In genomic region chr19:5711025-5711424, GRCh38 we compare ENCODE assay signal across 21 cellular contexts. TPM values are rescaled to one million over a fixed set of nuclear protein-coding genes. Genes with fewer than 3 reads are reported as not detected.
DNase-seq lines count a peak whose midpoint lies in the region; ATAC-seq, FAIRE-seq and TF ChIP-seq lines count a peak whose summit lies in the region.
"Had no signal": no experiment of that assay in that cellular context is flagged by ENCODE, and none has a peak within 500 bp of the region (broad histone marks: within the 10 kb centered on the region; RNA-seq: fewer than 3 reads in every experiment).

No MANE protein-coding gene starts in this region.

- H3K23ac ChIP-seq in trophoblast cell (ENCODE audit: low read length), result no peak overlapping the region

- RAD21 ChIA-PET in GM12878 (lab: Charles Lee; ENCODE audit: unreplicated experiment), result no interaction called here

- no peak overlapping the region for H3K14ac ChIP-seq in trophoblast cell (ENCODE audit: low read length)

- no peaks in the 10 kb centered on the region for H3K9me3 Mint-ChIP-seq in activated CD8-positive, alpha-beta T cell treated with anti-CD3 and anti-CD28 coated beads, Interleukin-2, amount 10 ng/mL, durations not matched to agents 7 days and 5 days (ENCODE audit: insufficient read depth)
- H3K9me3 Mint-ChIP-seq in activated CD8-positive, alpha-beta T cell treated with anti-CD3 and anti-CD28 coated beads for 36 hours, result no peaks in the 10 kb centered on the region
- H3K9me3 Mint-ChIP-seq: CD4-positive, alpha-beta T cell; HFFc6; IgD-negative memory B cell had no signal

- no peak for TF ChIP-seq RAD21 in GM12878 (IDR thresholded peaks at IDR 0.05; ENCODE audit: insufficient read depth, low read depth, low read length)

- H3K27me3 Mint-ChIP-seq in activated CD8-positive, alpha-beta T cell treated with anti-CD3 and anti-CD28 coated beads, Interleukin-2, amount 10 ng/mL, durations not matched to agents 7 days and 5 days (ENCODE audit: low read depth), result no peaks in the 10 kb centered on the region
- H3K27me3 Mint-ChIP-seq in activated CD8-positive, alpha-beta T cell treated with anti-CD3 and anti-CD28 coated beads for 36 hours, result no peaks in the 10 kb centered on the region
- H3K27me3 Mint-ChIP-seq: CD4-positive, alpha-beta T cell; IgD-negative memory B cell had no signal

- CTCF ChIA-PET in activated CD8-positive, alpha-beta T cell treated with anti-CD3 and anti-CD28 coated beads, Interleukin-2, amount 10 ng/mL, durations not matched to agents 7 days and 5 days (lab: Charles Lee), result interaction anchor here (2.2 kb wide), 1 partner anchor 24 kb away, joined by 12 read pairs; no protein-coding TSS in a partner anchor
- CTCF ChIA-PET in activated CD8-positive, alpha-beta T cell treated with anti-CD3 and anti-CD28 coated beads for 36 hours (lab: Charles Lee), result interaction anchor here (1.9 kb wide), 1 partner anchor 11 kb away, joined by 6 read pairs; no protein-coding TSS in a partner anchor
- CTCF ChIA-PET in GM12878 (lab: Yijun Ruan, JAX), result no interaction called here

- no peak overlapping the region for H3K4me2 ChIP-seq in GM12878 (ENCODE audit: control insufficient read depth, insufficient read depth)
- no peak overlapping the region for H3K4me2 ChIP-seq in trophoblast cell (ENCODE audit: low read length)
- H3K4me2 ChIP-seq: A549 had no signal

- peaks cover 6% of the 10 kb centered on the region for H3K4me1 Mint-ChIP-seq in activated CD8-positive, alpha-beta T cell treated with anti-CD3 and anti-CD28 coated beads, Interleukin-2, amount 10 ng/mL, durations not matched to agents 7 days and 5 days (ENCODE audit: low read depth)
- H3K4me1 Mint-ChIP-seq in activated CD8-positive, alpha-beta T cell treated with anti-CD3 and anti-CD28 coated beads for 36 hours (ENCODE audit: low read depth), result peaks cover 6% of the 10 kb centered on the region
- H3K4me1 Mint-ChIP-seq: IgD-negative memory B cell had no signal

- TF ChIP-seq CTCF in activated CD8-positive, alpha-beta T cell treated with anti-CD3 and anti-CD28 coated beads for 36 hours (IDR thresholded peaks at IDR 0.05), result no peak
- TF ChIP-seq CTCF in GM12878 (IDR thresholded peaks at IDR 0.05 in 2 of 3, conservative IDR thresholded peaks at IDR 0.05 in 1 of 3; ENCODE audit: control insufficient read depth in 2 of 3, extremely low read depth in 1 of 3, insufficient read depth in 1 of 3, low read depth in 3 of 3, low read length in 3 of 3), result no peak

- TF ChIP-seq EP300 in GM12878 (IDR thresholded peaks at IDR 0.05; ENCODE audit: borderline replicate concordance in 1 of 2, control insufficient read depth in 1 of 2, low read depth in 2 of 2, low read length in 2 of 2), result no peak

- peaks cover 41% of the 10 kb centered on the region for H3K36me3 Mint-ChIP-seq in activated CD8-positive, alpha-beta T cell treated with anti-CD3 and anti-CD28 coated beads, Interleukin-2, amount 10 ng/mL, durations not matched to agents 7 days and 5 days (ENCODE audit: low read depth)
- peaks cover 51% of the 10 kb centered on the region for H3K36me3 Mint-ChIP-seq in activated CD8-positive, alpha-beta T cell treated with anti-CD3 and anti-CD28 coated beads for 36 hours (ENCODE audit: low read depth)

- SMC1A ChIA-PET in GM12878 (lab: Charles Lee; ENCODE audit: uncharacterized antibody, unreplicated experiment), result no interaction called here

- H2BK12ac ChIP-seq in trophoblast cell (ENCODE audit: low read length), result no peak overlapping the region

- 95% methylated on average over 7 of the region's 8 CpGs for WGBS in GM12878 (ENCODE audit: insufficient coverage, insufficient replicate concordance, low lambda C conversion rate, missing lambda C conversion rate)
- WGBS in trophoblast cell (ENCODE audit: extremely low coverage, insufficient coverage, insufficient read length), result no CpG with 5 or more reads among the region's 8 CpGs

- no peak overlapping the region for H3K4me3 ChIP-seq in GM12878
- H3K4me3 ChIP-seq in trophoblast cell (ENCODE audit: low read depth, low read length), result no peak overlapping the region
- H3K4me3 ChIP-seq: A549, GM23248 had no signal

- TF ChIP-seq POLR2A in GM12878 (IDR thresholded peaks at IDR 0.05; ENCODE audit: low read depth, low read length), result peak; percentile 50; the same call in 1 of the 2 replicates

- H3K4ac ChIP-seq in trophoblast cell (ENCODE audit: low read depth, low read length), result no peak overlapping the region

- H3K79me1 ChIP-seq in trophoblast cell (ENCODE audit: low read length), result no peaks in the 10 kb centered on the region

- H3K4me3 Mint-ChIP-seq in activated CD8-positive, alpha-beta T cell treated with anti-CD3 and anti-CD28 coated beads, Interleukin-2, amount 10 ng/mL, durations not matched to agents 7 days and 5 days, result no peak overlapping the region
- no peak overlapping the region for H3K4me3 Mint-ChIP-seq in activated CD8-positive, alpha-beta T cell treated with anti-CD3 and anti-CD28 coated beads for 36 hours
- H3K4me3 Mint-ChIP-seq: CD4-positive, alpha-beta T cell; HFFc6; IgD-negative memory B cell had no signal

- H3K27me3 ChIP-seq in GM12878 (replicated peaks in 1 of 2; ENCODE audit: control insufficient read depth in 2 of 2, insufficient read depth in 2 of 2, low read length in 1 of 2) (no peaks in the 10 kb centered on the region), trophoblast cell (ENCODE audit: insufficient read depth, low read length) (no peaks in the 10 kb centered on the region)

- POLR2A ChIA-PET in activated CD8-positive, alpha-beta T cell treated with anti-CD3 and anti-CD28 coated beads, Interleukin-2, amount 10 ng/mL, durations not matched to agents 7 days and 5 days (lab: Charles Lee), result no interaction called here
- POLR2A ChIA-PET in activated CD8-positive, alpha-beta T cell treated with anti-CD3 and anti-CD28 coated beads for 36 hours (lab: Charles Lee), result interaction anchor here (1.0 to 18.8 kb wide), 3 partner anchors 9 to 72 kb away, joined by 3 to 516 read pairs (median 6); partner anchors contain the start of genes CATSPERD, HSD11B1L, LONP1 and RPL36
- POLR2A ChIA-PET in GM12878 (lab: Charles Lee), result no interaction called here

- H3K79me2 ChIP-seq in GM12878 (ENCODE audit: control insufficient read depth, insufficient read depth, low read length) (peaks cover 10% of the 10 kb centered on the region), trophoblast cell (ENCODE audit: control insufficient read depth, insufficient read depth, low read length, poor library complexity) (no peaks in the 10 kb centered on the region)

- FAIRE-seq in GM12878 (lab: Jason Lieb, UNC), result no peak
- FAIRE-seq: A549, HTR-8/SVneo had no signal

- H3K9ac ChIP-seq in GM12878 (ENCODE audit: control insufficient read depth, insufficient read depth, low read length) (no peak overlapping the region), trophoblast cell (ENCODE audit: low read length) (no peak overlapping the region)
- H3K9ac ChIP-seq: GM23248 had no signal

- peak overlapping the region; percentile 60 for H4K12ac ChIP-seq in trophoblast cell (ENCODE audit: low read depth, low read length)

- H4K20me1 ChIP-seq in GM12878 (ENCODE audit: control insufficient read depth, insufficient read depth), result 0 out of 2 replicates have a peak, but pooled peaks cover 3% of the 10 kb centered on the region

- intact Hi-C loops in activated CD8-positive, alpha-beta T cell treated with anti-CD3 and anti-CD28 coated beads for 36 hours (cut with micrococcal nuclease), result no loop called here
- intact Hi-C loops in GM12878 (cut with micrococcal nuclease; ENCODE audit: unreplicated experiment), result no loop called here

- H3K4me1 ChIP-seq in GM12878 (ENCODE audit: control insufficient read depth, insufficient read depth, low read length) (no peaks in the 10 kb centered on the region), trophoblast cell (ENCODE audit: control insufficient read depth in 1 of 2, insufficient read depth in 2 of 2, low read length in 2 of 2) (no peaks in the 10 kb centered on the region)
- H3K4me1 ChIP-seq: A549 had no signal

- H3K27ac ChIP-seq in GM12878 (ENCODE audit: control insufficient read depth, insufficient read depth), result no peak overlapping the region
- no peak overlapping the region for H3K27ac ChIP-seq in trophoblast cell (ENCODE audit: low read depth, low read length)
- H3K27ac ChIP-seq: 22Rv1, A549, C4-2B, GM23248 had no signal

- no peak overlapping the region for H3K27ac Mint-ChIP-seq in activated CD8-positive, alpha-beta T cell treated with anti-CD3 and anti-CD28 coated beads, Interleukin-2, amount 10 ng/mL, durations not matched to agents 7 days and 5 days
- H3K27ac Mint-ChIP-seq in activated CD8-positive, alpha-beta T cell treated with anti-CD3 and anti-CD28 coated beads for 36 hours, result no peak overlapping the region
- H3K27ac Mint-ChIP-seq: CD4-positive, alpha-beta T cell; HFFc6; IgD-negative memory B cell had no signal

- H2BK120ac ChIP-seq in trophoblast cell (ENCODE audit: insufficient read depth, low read length, poor library complexity), result no peak overlapping the region

- no peak for DNase-seq in activated CD8-positive, alpha-beta T cell treated with anti-CD3 and anti-CD28 coated beads, Interleukin-2, amount 10 ng/mL, durations not matched to agents 7 days and 5 days
- DNase-seq in activated CD8-positive, alpha-beta T cell treated with anti-CD3 and anti-CD28 coated beads for 36 hours, result no peak
- DNase-seq in GM12878 (ENCODE audit: low read depth, low spot score), result no peak
- no peak for DNase-seq in trophoblast cell
- no peak for DNase-seq in NCI-H1105 treated with DMSO at 0.1 percent for 48 hours (lab: John Stamatoyannopoulos, UW)
- DNase-seq: AML-193, DMS79 treated with DMSO at 0.1 percent for 48 hours, GF-D8, GM23248, HCEC 1CT, HFFc6 had no signal

- H4K91ac ChIP-seq in trophoblast cell (ENCODE audit: low read depth, low read length), result no peak overlapping the region

- BruUV-seq in GM12878 (replicated peaks; lab: Mats Ljungman, UMichigan), result no TSS peak

- H4K8ac ChIP-seq in trophoblast cell (ENCODE audit: low read depth, low read length), result no peak overlapping the region

- in situ Hi-C loops in GM12878 (cut with MboI), result no loop called here

- H3K36me3 ChIP-seq in GM12878 (ENCODE audit: control insufficient read depth in 2 of 2, insufficient read depth in 2 of 2, low read length in 1 of 2) (peaks cover 24 to 41% of the 10 kb centered on the region in 2 experiments), trophoblast cell (ENCODE audit: control insufficient read depth in 1 of 2, insufficient read depth in 2 of 2, low read length in 2 of 2) (peaks cover 67 to 69% of the 10 kb centered on the region in 2 experiments)

- H2AFZ ChIP-seq in GM12878 (ENCODE audit: control insufficient read depth, low read depth, low read length) (no peak overlapping the region), trophoblast cell (ENCODE audit: insufficient read depth, low read length, poor library complexity) (no peak overlapping the region)
- H2AFZ ChIP-seq: GM23248 had no signal

- H2BK5ac ChIP-seq in trophoblast cell (ENCODE audit: low read depth, low read length, poor library complexity), result no peak overlapping the region

- H3K18ac ChIP-seq in trophoblast cell (ENCODE audit: low read length), result peak overlapping the region; percentile 42

- peak; percentile 17 for ATAC-seq in activated CD8-positive, alpha-beta T cell treated with anti-CD3 and anti-CD28 coated beads, Interleukin-2, amount 10 ng/mL, durations not matched to agents 7 days and 5 days
- no peak for ATAC-seq in activated CD8-positive, alpha-beta T cell treated with anti-CD3 and anti-CD28 coated beads for 36 hours
- ATAC-seq in GM12878 (no peak), GM19035 (IDR thresholded peaks at IDR 0.05; ENCODE audit: unreplicated experiment) (no peak), HG03354 (IDR thresholded peaks at IDR 0.05; ENCODE audit: poor library complexity, severe bottlenecking, unreplicated experiment) (no peak)
- ATAC-seq: A549 had no signal

- H3K9me3 ChIP-seq in GM12878 (replicated peaks; ENCODE audit: control insufficient read depth, insufficient read depth, low read length) (no peaks in the 10 kb centered on the region), trophoblast cell (ENCODE audit: insufficient read depth, low read depth, low read length) (no peaks in the 10 kb centered on the region)
- H3K9me3 ChIP-seq: A549 had no signal

- no peak overlapping the region for H2AK5ac ChIP-seq in trophoblast cell (ENCODE audit: low read length)

RNA-seq across cellular contexts. Expression of gene LONP1, which starts 8.9 kb away (rescaled TPM):
- 100 to 1,000 TPM; 114 to 129 TPM for total RNA-seq in activated CD8-positive, alpha-beta T cell treated with anti-CD3 and anti-CD28 coated beads, Interleukin-2, amount 10 ng/mL, durations not matched to agents 7 days and 5 days
- 100 to 1,000 TPM; 324 to 342 TPM for total RNA-seq in activated CD8-positive, alpha-beta T cell treated with anti-CD3 and anti-CD28 coated beads for 36 hours
- 160 and 169 TPM in 2 replicates for total RNA-seq in GM12878 (2013; cell fraction: nucleolus; rRNA removed)
- total RNA-seq in GM12878 (2014; rRNA removed) (85.0 and 92.7 TPM in 2 replicates), GM12878 (2014; rRNA removed; fragmentation: Illumina TruSeq; extraction: Trizol) (38.6 and 44.0 TPM in 2 replicates), GM12878 (2021) (136 and 137 TPM in 2 replicates)
- 26.8 TPM for polyA plus RNA-seq in GM12878 (2011; ENCODE audit: low read depth)
- polyA plus RNA-seq in GM12878 (2011; rRNA removed) (31.3 and 51.1 TPM in 2 replicates), GM12878 (2014; fragmentation: Illumina TruSeq; extraction: Trizol) (8.2 and 35.5 TPM in 2 replicates), GM12878 (2014; fragmentation: Nextera tagmentation; extraction: Ambion mirVana) (1 to 10 TPM in 1 of 2 experiments, under 1 TPM in 1; 0.61 to 3.2 TPM), GM12878 (2014; rRNA removed) (67.8 and 92.2 TPM in 2 replicates), GM12878 (2016; fragmentation: Nextera tagmentation; extraction: Ambion mirVana) (100 to 1,000 TPM in 1 of 2 experiments, 10 to 100 TPM in 1; 86.5 to 100 TPM)
- polyA plus RNA-seq in GM12878 (2011; cell fraction: cytosol; rRNA removed), result 78.2 and 118 TPM in 2 replicates
- polyA plus RNA-seq in GM12878 (2011; cell fraction: nucleus; rRNA removed), result 211 and 242 TPM in 2 replicates
- polyA plus RNA-seq in GM12878 (2012), result 97.2 and 102 TPM in 2 replicates
- polyA minus RNA-seq in GM12878 (2011; rRNA and poly(A)+ RNA removed), result 44.0 and 83.3 TPM in 2 replicates
- polyA minus RNA-seq in GM12878 (2011; cell fraction: cytosol; rRNA and poly(A)+ RNA removed), result 36.6 and 42.2 TPM in 2 replicates
- 33.6 and 49.1 TPM in 2 replicates for polyA minus RNA-seq in GM12878 (2011; cell fraction: nucleus; rRNA and poly(A)+ RNA removed)
- 37.6 and 38.8 TPM in 2 replicates for polyA plus RNA-seq in trophoblast cell (2013)

RNA-seq across cellular contexts. Expression of gene CATSPERD, which starts 9.4 kb away (rescaled TPM):
- total RNA-seq in activated CD8-positive, alpha-beta T cell treated with anti-CD3 and anti-CD28 coated beads, Interleukin-2, amount 10 ng/mL, durations not matched to agents 7 days and 5 days, result not detected
- not detected for total RNA-seq in activated CD8-positive, alpha-beta T cell treated with anti-CD3 and anti-CD28 coated beads for 36 hours
- total RNA-seq in GM12878 (2013; cell fraction: nucleolus; rRNA removed), result not detected in 2 replicates
- total RNA-seq in GM12878 (2014; rRNA removed), result not detected in 2 replicates
- not detected in 2 replicates for total RNA-seq in GM12878 (2014; rRNA removed; fragmentation: Illumina TruSeq; extraction: Trizol)
- 0.10 TPM in 1 of 2 replicates, not detected in the other for total RNA-seq in GM12878 (2021)
- not detected for polyA plus RNA-seq in GM12878 (2011; ENCODE audit: low read depth)
- 0.11 TPM in 1 of 2 replicates, not detected in the other for polyA plus RNA-seq in GM12878 (2011; rRNA removed)
- 0.06 and 0.07 TPM in 2 replicates for polyA plus RNA-seq in GM12878 (2011; cell fraction: cytosol; rRNA removed)
- polyA plus RNA-seq in GM12878 (2011; cell fraction: nucleus; rRNA removed), result 0.34 TPM in 1 of 2 replicates, not detected in the other
- polyA plus RNA-seq in GM12878 (2012), result 0.06 TPM in 1 of 2 replicates, not detected in the other
- polyA plus RNA-seq in GM12878 (2014; fragmentation: Illumina TruSeq; extraction: Trizol), result not detected in 2 replicates
- polyA plus RNA-seq in GM12878 (2014; fragmentation: Nextera tagmentation; extraction: Ambion mirVana), result under 1 TPM in 1 of 2 experiments, not detected in 1; 0.02 TPM
- 0.06 TPM in 1 of 2 replicates, not detected in the other for polyA plus RNA-seq in GM12878 (2014; rRNA removed)
- polyA plus RNA-seq in GM12878 (2016; fragmentation: Nextera tagmentation; extraction: Ambion mirVana), result under 1 TPM; 0.21 to 0.38 TPM
- 0.10 TPM in 1 of 2 replicates, not detected in the other for polyA minus RNA-seq in GM12878 (2011; rRNA and poly(A)+ RNA removed)
- not detected in 2 replicates for polyA minus RNA-seq in GM12878 (2011; cell fraction: cytosol; rRNA and poly(A)+ RNA removed)
- polyA minus RNA-seq in GM12878 (2011; cell fraction: nucleus; rRNA and poly(A)+ RNA removed), result not detected in 2 replicates
- 0.11 and 0.19 TPM in 2 replicates for polyA plus RNA-seq in trophoblast cell (2013)
- total RNA-seq: CD4-positive, alpha-beta T cell; H4; HFFc6 had no signal
- polyA plus RNA-seq: BJ, GM23248, IgD-negative memory B cell had no signal

RNA-seq across cellular contexts. Expression of gene RPL36, which starts 20.9 kb away (rescaled TPM):
- total RNA-seq in activated CD8-positive, alpha-beta T cell treated with anti-CD3 and anti-CD28 coated beads, Interleukin-2, amount 10 ng/mL, durations not matched to agents 7 days and 5 days, result 100 to 1,000 TPM; 926 to 951 TPM
- 1,000 to 10,000 TPM; 1,711 to 1,715 TPM for total RNA-seq in activated CD8-positive, alpha-beta T cell treated with anti-CD3 and anti-CD28 coated beads for 36 hours
- total RNA-seq in GM12878 (2013; cell fraction: nucleolus; rRNA removed), result 94.2 and 106 TPM in 2 replicates
- 1,704 and 2,091 TPM in 2 replicates for total RNA-seq in GM12878 (2014; rRNA removed)
- total RNA-seq in GM12878 (2014; rRNA removed; fragmentation: Illumina TruSeq; extraction: Trizol), result 1,553 and 1,673 TPM in 2 replicates
- total RNA-seq in GM12878 (2021), result 1,583 and 1,661 TPM in 2 replicates
- polyA plus RNA-seq in GM12878 (2011; ENCODE audit: low read depth), result 170 TPM
- polyA plus RNA-seq in GM12878 (2011; rRNA removed), result 499 and 1,144 TPM in 2 replicates
- polyA plus RNA-seq in GM12878 (2011; cell fraction: cytosol; rRNA removed), result 723 and 1,358 TPM in 2 replicates
- polyA plus RNA-seq in GM12878 (2011; cell fraction: nucleus; rRNA removed), result 426 and 530 TPM in 2 replicates
- 3,043 and 3,382 TPM in 2 replicates for polyA plus RNA-seq in GM12878 (2012)
- polyA plus RNA-seq in GM12878 (2014; fragmentation: Illumina TruSeq; extraction: Trizol), result 67.8 and 374 TPM in 2 replicates
- 1,000 to 10,000 TPM; 4,698 to 4,942 TPM for polyA plus RNA-seq in GM12878 (2014; fragmentation: Nextera tagmentation; extraction: Ambion mirVana)
- 2,015 and 2,575 TPM in 2 replicates for polyA plus RNA-seq in GM12878 (2014; rRNA removed)
- polyA plus RNA-seq in GM12878 (2016; fragmentation: Nextera tagmentation; extraction: Ambion mirVana), result 1,000 to 10,000 TPM; 2,328 to 2,411 TPM
- polyA minus RNA-seq in GM12878 (2011; rRNA and poly(A)+ RNA removed), result 196 and 405 TPM in 2 replicates
- 476 and 536 TPM in 2 replicates for polyA minus RNA-seq in GM12878 (2011; cell fraction: cytosol; rRNA and poly(A)+ RNA removed)
- polyA minus RNA-seq in GM12878 (2011; cell fraction: nucleus; rRNA and poly(A)+ RNA removed), result 142 and 195 TPM in 2 replicates
- 1,527 and 1,530 TPM in 2 replicates for polyA plus RNA-seq in trophoblast cell (2013)

RNA-seq across cellular contexts. Expression of gene HSD11B1L, which starts 30.2 kb away (rescaled TPM):
- 1 to 10 TPM; 2.0 to 2.1 TPM for total RNA-seq in activated CD8-positive, alpha-beta T cell treated with anti-CD3 and anti-CD28 coated beads, Interleukin-2, amount 10 ng/mL, durations not matched to agents 7 days and 5 days
- 1 to 10 TPM; 2.7 to 3.5 TPM for total RNA-seq in activated CD8-positive, alpha-beta T cell treated with anti-CD3 and anti-CD28 coated beads for 36 hours
- 0.64 and 2.5 TPM in 2 replicates for total RNA-seq in GM12878 (2013; cell fraction: nucleolus; rRNA removed)
- total RNA-seq in GM12878 (2014; rRNA removed) (1.2 and 1.7 TPM in 2 replicates), GM12878 (2014; rRNA removed; fragmentation: Illumina TruSeq; extraction: Trizol) (0.49 and 0.55 TPM in 2 replicates), GM12878 (2021) (1.1 and 1.5 TPM in 2 replicates)
- 0.31 TPM for polyA plus RNA-seq in GM12878 (2011; ENCODE audit: low read depth)
- polyA plus RNA-seq in GM12878 (2011; rRNA removed) (0.84 TPM in 2 replicates), GM12878 (2014; fragmentation: Illumina TruSeq; extraction: Trizol) (0.29 TPM in 1 of 2 replicates, not detected in the other), GM12878 (2014; fragmentation: Nextera tagmentation; extraction: Ambion mirVana) (under 1 TPM in 1 of 2 experiments, not detected in 1; 0.35 TPM), GM12878 (2014; rRNA removed) (1.0 and 1.6 TPM in 2 replicates), GM12878 (2016; fragmentation: Nextera tagmentation; extraction: Ambion mirVana) (1 to 10 TPM; 1.1 to 1.8 TPM)
- 1.8 and 3.0 TPM in 2 replicates for polyA plus RNA-seq in GM12878 (2011; cell fraction: cytosol; rRNA removed)
- polyA plus RNA-seq in GM12878 (2011; cell fraction: nucleus; rRNA removed), result 1.4 and 2.1 TPM in 2 replicates
- polyA plus RNA-seq in GM12878 (2012), result 2.0 and 2.6 TPM in 2 replicates
- polyA minus RNA-seq in GM12878 (2011; rRNA and poly(A)+ RNA removed), result 0.29 and 0.52 TPM in 2 replicates
- polyA minus RNA-seq in GM12878 (2011; cell fraction: cytosol; rRNA and poly(A)+ RNA removed), result not detected in 2 replicates
- 0.77 TPM in 1 of 2 replicates, not detected in the other for polyA minus RNA-seq in GM12878 (2011; cell fraction: nucleus; rRNA and poly(A)+ RNA removed)
- polyA plus RNA-seq in trophoblast cell (2013), result 8.4 and 8.7 TPM in 2 replicates

RNA-seq across cellular contexts. Expression of gene MICOS13, which starts 30.7 kb away (rescaled TPM):
- total RNA-seq in activated CD8-positive, alpha-beta T cell treated with anti-CD3 and anti-CD28 coated beads, Interleukin-2, amount 10 ng/mL, durations not matched to agents 7 days and 5 days, result 10 to 100 TPM; 53.1 to 55.1 TPM
- total RNA-seq in activated CD8-positive, alpha-beta T cell treated with anti-CD3 and anti-CD28 coated beads for 36 hours, result 10 to 100 TPM; 49.4 TPM
- 9.1 and 11.0 TPM in 2 replicates for total RNA-seq in GM12878 (2013; cell fraction: nucleolus; rRNA removed)
- 177 and 211 TPM in 2 replicates for total RNA-seq in GM12878 (2014; rRNA removed)
- total RNA-seq in GM12878 (2014; rRNA removed; fragmentation: Illumina TruSeq; extraction: Trizol), result 34.9 and 41.2 TPM in 2 replicates
- total RNA-seq in GM12878 (2021), result 61.1 and 61.3 TPM in 2 replicates
- polyA plus RNA-seq in GM12878 (2011; ENCODE audit: low read depth), result 8.1 TPM
- 12.4 and 24.3 TPM in 2 replicates for polyA plus RNA-seq in GM12878 (2011; rRNA removed)
- 32.8 and 53.4 TPM in 2 replicates for polyA plus RNA-seq in GM12878 (2011; cell fraction: cytosol; rRNA removed)
- 20.9 and 31.4 TPM in 2 replicates for polyA plus RNA-seq in GM12878 (2011; cell fraction: nucleus; rRNA removed)
- 44.0 and 63.5 TPM in 2 replicates for polyA plus RNA-seq in GM12878 (2012)
- polyA plus RNA-seq in GM12878 (2014; fragmentation: Illumina TruSeq; extraction: Trizol), result 3.5 and 16.8 TPM in 2 replicates
- polyA plus RNA-seq in GM12878 (2014; fragmentation: Nextera tagmentation; extraction: Ambion mirVana), result 10 to 100 TPM in 1 of 2 experiments, 1 to 10 TPM in 1; 9.4 to 38.1 TPM
- 119 and 171 TPM in 2 replicates for polyA plus RNA-seq in GM12878 (2014; rRNA removed)
- 100 to 1,000 TPM; 113 to 118 TPM for polyA plus RNA-seq in GM12878 (2016; fragmentation: Nextera tagmentation; extraction: Ambion mirVana)
- 4.8 and 13.2 TPM in 2 replicates for polyA minus RNA-seq in GM12878 (2011; rRNA and poly(A)+ RNA removed)
- polyA minus RNA-seq in GM12878 (2011; cell fraction: cytosol; rRNA and poly(A)+ RNA removed), result 6.2 and 10.8 TPM in 2 replicates
- polyA minus RNA-seq in GM12878 (2011; cell fraction: nucleus; rRNA and poly(A)+ RNA removed), result 8.9 and 16.1 TPM in 2 replicates
- polyA plus RNA-seq in trophoblast cell (2013), result 31.3 and 32.4 TPM in 2 replicates
